ENCODE assay signal across 2 cellular contexts in the genomic region with DNA sequence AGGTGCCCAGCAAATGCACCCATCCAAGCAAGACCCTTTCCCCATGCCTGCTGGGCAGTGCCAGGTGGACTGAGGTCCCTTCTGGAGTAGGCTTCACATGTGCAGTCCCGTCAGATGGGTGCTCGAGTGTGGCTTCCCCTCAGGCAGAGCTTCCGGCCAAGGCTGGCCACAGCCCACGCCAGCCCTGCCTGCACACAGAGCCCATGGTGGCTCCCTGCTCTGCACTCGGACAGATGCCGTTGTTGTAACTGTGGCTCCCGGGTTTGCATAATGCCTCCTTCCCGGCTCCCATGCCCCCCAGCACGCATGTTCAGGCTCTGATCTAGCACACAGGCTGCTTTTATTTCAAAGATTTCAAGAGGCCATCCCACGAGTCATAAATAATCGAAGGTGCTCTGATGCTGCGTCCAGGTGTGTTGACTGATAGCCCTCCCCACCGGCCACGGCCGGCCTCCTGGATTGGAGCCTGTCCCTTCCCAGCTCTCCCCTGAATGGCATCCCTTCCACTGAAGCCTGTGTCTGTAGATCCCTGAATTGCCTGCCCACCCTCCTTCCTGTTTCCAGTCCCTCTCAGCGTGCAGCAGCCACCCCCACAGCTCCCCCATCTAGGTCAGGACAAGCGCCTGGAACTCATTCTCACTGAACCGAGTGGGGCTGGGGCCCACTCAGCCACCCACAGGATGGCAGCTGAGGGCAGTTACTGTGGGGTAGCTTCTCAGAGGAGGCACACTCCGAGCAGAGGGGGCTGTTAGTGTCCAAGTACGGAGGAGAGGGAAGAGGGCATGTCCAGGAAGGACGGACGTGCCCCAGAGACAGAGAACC.
TF ChIP-seq lines count a peak whose summit lies in the region.

No MANE protein-coding gene starts in this region.

TF ChIP-seq in HEK293, 187 proteins besides CTCF, POLR2A, EP300 and RAD21:
- TF ChIP-seq ZNF473 (tag by site-specific recombination; IDR thresholded peaks at IDR 0.05): no peak
- TF ChIP-seq YY1 (tag by site-specific recombination; IDR thresholded peaks at IDR 0.05): no peak
- TF ChIP-seq ZFHX2 (tag by site-specific recombination; conservative IDR thresholded peaks at IDR 0.05): peak; percentile 81
- peak; percentile 83 for TF ChIP-seq EGR2 (tag by site-specific recombination; IDR thresholded peaks at IDR 0.05; ENCODE audit: low read depth)

TF ChIP-seq in K562, 482 proteins besides CTCF, POLR2A, EP300 and RAD21 (continues in another document):
- TF ChIP-seq HNRNPH1 (optimal IDR thresholded peaks at IDR 0.05; ENCODE audit: low read depth, low read length) (no peak), ZNF232 (CRISPR knock-in tag; IDR thresholded peaks at IDR 0.05) (no peak), TCF7 (IDR thresholded peaks at IDR 0.05; ENCODE audit: borderline replicate concordance) (no peak), EZH2 (IDR thresholded peaks at IDR 0.05; ENCODE audit: borderline replicate concordance, low read depth, low read length) (no peak), STAT5B (CRISPR knock-in tag; IDR thresholded peaks at IDR 0.05) (no peak), NCOR1 (IDR thresholded peaks at IDR 0.05) (peak; percentile 39; the same call in 1 of the 2 replicates), LEF1 (IDR thresholded peaks at IDR 0.05) (no peak), KDM1A (IDR thresholded peaks at IDR 0.05) (no peak), TAF7 (tag; IDR thresholded peaks at IDR 0.05) (no peak), RNF2 (IDR thresholded peaks at IDR 0.05) (no peak), KDM4B (IDR thresholded peaks at IDR 0.05; ENCODE audit: borderline replicate concordance in 2 of 2, low read depth in 1 of 2) (no peak), SUPT5H (IDR thresholded peaks at IDR 0.05) (no peak), MTA1 (IDR thresholded peaks at IDR 0.05; ENCODE audit: borderline replicate concordance) (no peak), IFI16 (CRISPR knock-in tag; IDR thresholded peaks at IDR 0.05) (no peak), SMC3 (conservative IDR thresholded peaks at IDR 0.05; ENCODE audit: insufficient read depth, low read depth, low read length) (no peak), TAL1 (IDR thresholded peaks at IDR 0.05) (peak; percentile 29; the same call in 1 of the 2 replicates), NR2C2 (CRISPR knock-in tag; IDR thresholded peaks at IDR 0.05) (no peak), NR2C2 (tag; IDR thresholded peaks at IDR 0.05) (no peak), ZNF583 (CRISPR knock-in tag; IDR thresholded peaks at IDR 0.05) (peak; percentile 12; the same call in 1 of the 2 replicates), TARDBP (IDR thresholded peaks at IDR 0.05) (no peak), PTTG1 (tag; IDR thresholded peaks at IDR 0.05; ENCODE audit: low read depth) (no peak), GATA2 (CRISPR knock-in tag; IDR thresholded peaks at IDR 0.05) (peak; percentile 39; the same call in 1 of the 2 replicates), ZNF165 (CRISPR knock-in tag; IDR thresholded peaks at IDR 0.05; ENCODE audit: borderline replicate concordance) (no peak), CBFA2T3 (IDR thresholded peaks at IDR 0.05) (peak; percentile 73), FOXP1 (CRISPR knock-in tag; IDR thresholded peaks at IDR 0.05) (no peak), CXXC5 (CRISPR knock-in tag; IDR thresholded peaks at IDR 0.05) (peak; percentile 11; the same call in 1 of the 2 replicates), NR3C1 (CRISPR knock-in tag; IDR thresholded peaks at IDR 0.05) (no peak), MEF2A (IDR thresholded peaks at IDR 0.05; ENCODE audit: control insufficient read depth, low read depth, low read length) (no peak)
- TF ChIP-seq, protein P1, sequence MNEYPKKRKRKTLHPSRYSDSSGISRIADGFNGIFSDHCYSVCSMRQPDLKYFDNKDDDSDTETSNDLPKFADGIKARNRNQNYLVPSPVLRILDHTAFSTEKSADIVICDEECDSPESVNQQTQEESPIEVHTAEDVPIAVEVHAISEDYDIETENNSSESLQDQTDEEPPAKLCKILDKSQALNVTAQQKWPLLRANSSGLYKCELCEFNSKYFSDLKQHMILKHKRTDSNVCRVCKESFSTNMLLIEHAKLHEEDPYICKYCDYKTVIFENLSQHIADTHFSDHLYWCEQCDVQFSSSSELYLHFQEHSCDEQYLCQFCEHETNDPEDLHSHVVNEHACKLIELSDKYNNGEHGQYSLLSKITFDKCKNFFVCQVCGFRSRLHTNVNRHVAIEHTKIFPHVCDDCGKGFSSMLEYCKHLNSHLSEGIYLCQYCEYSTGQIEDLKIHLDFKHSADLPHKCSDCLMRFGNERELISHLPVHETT (CRISPR knock-in tag; conservative IDR thresholded peaks at IDR 0.05 in 1 of 2, IDR thresholded peaks at IDR 0.05 in 1 of 2): no peak
- TF ChIP-seq, protein P2, sequence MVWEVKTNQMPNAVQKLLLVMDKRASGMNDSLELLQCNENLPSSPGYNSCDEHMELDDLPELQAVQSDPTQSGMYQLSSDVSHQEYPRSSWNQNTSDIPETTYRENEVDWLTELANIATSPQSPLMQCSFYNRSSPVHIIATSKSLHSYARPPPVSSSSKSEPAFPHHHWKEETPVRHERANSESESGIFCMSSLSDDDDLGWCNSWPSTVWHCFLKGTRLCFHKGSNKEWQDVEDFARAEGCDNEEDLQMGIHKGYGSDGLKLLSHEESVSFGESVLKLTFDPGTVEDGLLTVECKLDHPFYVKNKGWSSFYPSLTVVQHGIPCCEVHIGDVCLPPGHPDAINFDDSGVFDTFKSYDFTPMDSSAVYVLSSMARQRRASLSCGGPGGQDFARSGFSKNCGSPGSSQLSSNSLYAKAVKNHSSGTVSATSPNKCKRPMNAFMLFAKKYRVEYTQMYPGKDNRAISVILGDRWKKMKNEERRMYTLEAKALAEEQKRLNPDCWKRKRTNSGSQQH (CRISPR knock-in tag; IDR thresholded peaks at IDR 0.05): no peak
- TF ChIP-seq, protein P3, sequence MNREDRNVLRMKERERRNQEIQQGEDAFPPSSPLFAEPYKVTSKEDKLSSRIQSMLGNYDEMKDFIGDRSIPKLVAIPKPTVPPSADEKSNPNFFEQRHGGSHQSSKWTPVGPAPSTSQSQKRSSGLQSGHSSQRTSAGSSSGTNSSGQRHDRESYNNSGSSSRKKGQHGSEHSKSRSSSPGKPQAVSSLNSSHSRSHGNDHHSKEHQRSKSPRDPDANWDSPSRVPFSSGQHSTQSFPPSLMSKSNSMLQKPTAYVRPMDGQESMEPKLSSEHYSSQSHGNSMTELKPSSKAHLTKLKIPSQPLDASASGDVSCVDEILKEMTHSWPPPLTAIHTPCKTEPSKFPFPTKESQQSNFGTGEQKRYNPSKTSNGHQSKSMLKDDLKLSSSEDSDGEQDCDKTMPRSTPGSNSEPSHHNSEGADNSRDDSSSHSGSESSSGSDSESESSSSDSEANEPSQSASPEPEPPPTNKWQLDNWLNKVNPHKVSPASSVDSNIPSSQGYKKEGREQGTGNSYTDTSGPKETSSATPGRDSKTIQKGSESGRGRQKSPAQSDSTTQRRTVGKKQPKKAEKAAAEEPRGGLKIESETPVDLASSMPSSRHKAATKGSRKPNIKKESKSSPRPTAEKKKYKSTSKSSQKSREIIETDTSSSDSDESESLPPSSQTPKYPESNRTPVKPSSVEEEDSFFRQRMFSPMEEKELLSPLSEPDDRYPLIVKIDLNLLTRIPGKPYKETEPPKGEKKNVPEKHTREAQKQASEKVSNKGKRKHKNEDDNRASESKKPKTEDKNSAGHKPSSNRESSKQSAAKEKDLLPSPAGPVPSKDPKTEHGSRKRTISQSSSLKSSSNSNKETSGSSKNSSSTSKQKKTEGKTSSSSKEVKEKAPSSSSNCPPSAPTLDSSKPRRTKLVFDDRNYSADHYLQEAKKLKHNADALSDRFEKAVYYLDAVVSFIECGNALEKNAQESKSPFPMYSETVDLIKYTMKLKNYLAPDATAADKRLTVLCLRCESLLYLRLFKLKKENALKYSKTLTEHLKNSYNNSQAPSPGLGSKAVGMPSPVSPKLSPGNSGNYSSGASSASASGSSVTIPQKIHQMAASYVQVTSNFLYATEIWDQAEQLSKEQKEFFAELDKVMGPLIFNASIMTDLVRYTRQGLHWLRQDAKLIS (CRISPR knock-in tag; IDR thresholded peaks at IDR 0.05): no peak
- TF ChIP-seq, protein P4, sequence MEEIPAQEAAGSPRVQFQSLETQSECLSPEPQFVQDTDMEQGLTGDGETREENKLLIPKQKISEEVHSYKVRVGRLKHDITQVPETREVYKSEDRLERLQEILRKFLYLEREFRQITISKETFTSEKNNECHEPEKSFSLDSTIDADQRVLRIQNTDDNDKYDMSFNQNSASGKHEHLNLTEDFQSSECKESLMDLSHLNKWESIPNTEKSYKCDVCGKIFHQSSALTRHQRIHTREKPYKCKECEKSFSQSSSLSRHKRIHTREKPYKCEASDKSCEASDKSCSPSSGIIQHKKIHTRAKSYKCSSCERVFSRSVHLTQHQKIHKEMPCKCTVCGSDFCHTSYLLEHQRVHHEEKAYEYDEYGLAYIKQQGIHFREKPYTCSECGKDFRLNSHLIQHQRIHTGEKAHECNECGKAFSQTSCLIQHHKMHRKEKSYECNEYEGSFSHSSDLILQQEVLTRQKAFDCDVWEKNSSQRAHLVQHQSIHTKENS (CRISPR knock-in tag; IDR thresholded peaks at IDR 0.05): no peak
- TF ChIP-seq, protein P5, sequence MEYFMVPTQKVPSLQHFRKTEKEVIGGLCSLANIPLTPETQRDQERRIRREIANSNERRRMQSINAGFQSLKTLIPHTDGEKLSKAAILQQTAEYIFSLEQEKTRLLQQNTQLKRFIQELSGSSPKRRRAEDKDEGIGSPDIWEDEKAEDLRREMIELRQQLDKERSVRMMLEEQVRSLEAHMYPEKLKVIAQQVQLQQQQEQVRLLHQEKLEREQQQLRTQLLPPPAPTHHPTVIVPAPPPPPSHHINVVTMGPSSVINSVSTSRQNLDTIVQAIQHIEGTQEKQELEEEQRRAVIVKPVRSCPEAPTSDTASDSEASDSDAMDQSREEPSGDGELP (CRISPR knock-in tag; IDR thresholded peaks at IDR 0.05; ENCODE audit: borderline replicate concordance): no peak
- TF ChIP-seq, protein P6, sequence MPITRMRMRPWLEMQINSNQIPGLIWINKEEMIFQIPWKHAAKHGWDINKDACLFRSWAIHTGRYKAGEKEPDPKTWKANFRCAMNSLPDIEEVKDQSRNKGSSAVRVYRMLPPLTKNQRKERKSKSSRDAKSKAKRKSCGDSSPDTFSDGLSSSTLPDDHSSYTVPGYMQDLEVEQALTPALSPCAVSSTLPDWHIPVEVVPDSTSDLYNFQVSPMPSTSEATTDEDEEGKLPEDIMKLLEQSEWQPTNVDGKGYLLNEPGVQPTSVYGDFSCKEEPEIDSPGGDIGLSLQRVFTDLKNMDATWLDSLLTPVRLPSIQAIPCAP (CRISPR knock-in tag; IDR thresholded peaks at IDR 0.05; ENCODE audit: borderline replicate concordance): no peak
- TF ChIP-seq, protein P7, sequence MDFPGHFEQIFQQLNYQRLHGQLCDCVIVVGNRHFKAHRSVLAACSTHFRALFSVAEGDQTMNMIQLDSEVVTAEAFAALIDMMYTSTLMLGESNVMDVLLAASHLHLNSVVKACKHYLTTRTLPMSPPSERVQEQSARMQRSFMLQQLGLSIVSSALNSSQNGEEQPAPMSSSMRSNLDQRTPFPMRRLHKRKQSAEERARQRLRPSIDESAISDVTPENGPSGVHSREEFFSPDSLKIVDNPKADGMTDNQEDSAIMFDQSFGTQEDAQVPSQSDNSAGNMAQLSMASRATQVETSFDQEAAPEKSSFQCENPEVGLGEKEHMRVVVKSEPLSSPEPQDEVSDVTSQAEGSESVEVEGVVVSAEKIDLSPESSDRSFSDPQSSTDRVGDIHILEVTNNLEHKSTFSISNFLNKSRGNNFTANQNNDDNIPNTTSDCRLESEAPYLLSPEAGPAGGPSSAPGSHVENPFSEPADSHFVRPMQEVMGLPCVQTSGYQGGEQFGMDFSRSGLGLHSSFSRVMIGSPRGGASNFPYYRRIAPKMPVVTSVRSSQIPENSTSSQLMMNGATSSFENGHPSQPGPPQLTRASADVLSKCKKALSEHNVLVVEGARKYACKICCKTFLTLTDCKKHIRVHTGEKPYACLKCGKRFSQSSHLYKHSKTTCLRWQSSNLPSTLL (IDR thresholded peaks at IDR 0.05): no peak
- TF ChIP-seq, protein P8, sequence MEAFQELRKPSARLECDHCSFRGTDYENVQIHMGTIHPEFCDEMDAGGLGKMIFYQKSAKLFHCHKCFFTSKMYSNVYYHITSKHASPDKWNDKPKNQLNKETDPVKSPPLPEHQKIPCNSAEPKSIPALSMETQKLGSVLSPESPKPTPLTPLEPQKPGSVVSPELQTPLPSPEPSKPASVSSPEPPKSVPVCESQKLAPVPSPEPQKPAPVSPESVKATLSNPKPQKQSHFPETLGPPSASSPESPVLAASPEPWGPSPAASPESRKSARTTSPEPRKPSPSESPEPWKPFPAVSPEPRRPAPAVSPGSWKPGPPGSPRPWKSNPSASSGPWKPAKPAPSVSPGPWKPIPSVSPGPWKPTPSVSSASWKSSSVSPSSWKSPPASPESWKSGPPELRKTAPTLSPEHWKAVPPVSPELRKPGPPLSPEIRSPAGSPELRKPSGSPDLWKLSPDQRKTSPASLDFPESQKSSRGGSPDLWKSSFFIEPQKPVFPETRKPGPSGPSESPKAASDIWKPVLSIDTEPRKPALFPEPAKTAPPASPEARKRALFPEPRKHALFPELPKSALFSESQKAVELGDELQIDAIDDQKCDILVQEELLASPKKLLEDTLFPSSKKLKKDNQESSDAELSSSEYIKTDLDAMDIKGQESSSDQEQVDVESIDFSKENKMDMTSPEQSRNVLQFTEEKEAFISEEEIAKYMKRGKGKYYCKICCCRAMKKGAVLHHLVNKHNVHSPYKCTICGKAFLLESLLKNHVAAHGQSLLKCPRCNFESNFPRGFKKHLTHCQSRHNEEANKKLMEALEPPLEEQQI (IDR thresholded peaks at IDR 0.05): no peak
- TF ChIP-seq, protein P9, sequence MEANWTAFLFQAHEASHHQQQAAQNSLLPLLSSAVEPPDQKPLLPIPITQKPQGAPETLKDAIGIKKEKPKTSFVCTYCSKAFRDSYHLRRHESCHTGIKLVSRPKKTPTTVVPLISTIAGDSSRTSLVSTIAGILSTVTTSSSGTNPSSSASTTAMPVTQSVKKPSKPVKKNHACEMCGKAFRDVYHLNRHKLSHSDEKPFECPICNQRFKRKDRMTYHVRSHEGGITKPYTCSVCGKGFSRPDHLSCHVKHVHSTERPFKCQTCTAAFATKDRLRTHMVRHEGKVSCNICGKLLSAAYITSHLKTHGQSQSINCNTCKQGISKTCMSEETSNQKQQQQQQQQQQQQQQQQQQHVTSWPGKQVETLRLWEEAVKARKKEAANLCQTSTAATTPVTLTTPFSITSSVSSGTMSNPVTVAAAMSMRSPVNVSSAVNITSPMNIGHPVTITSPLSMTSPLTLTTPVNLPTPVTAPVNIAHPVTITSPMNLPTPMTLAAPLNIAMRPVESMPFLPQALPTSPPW (CRISPR knock-in tag; IDR thresholded peaks at IDR 0.05): no peak
- TF ChIP-seq, protein P10, sequence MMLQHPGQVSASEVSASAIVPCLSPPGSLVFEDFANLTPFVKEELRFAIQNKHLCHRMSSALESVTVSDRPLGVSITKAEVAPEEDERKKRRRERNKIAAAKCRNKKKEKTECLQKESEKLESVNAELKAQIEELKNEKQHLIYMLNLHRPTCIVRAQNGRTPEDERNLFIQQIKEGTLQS (IDR thresholded peaks at IDR 0.05): no peak
- TF ChIP-seq, protein P10 (CRISPR knock-in tag; conservative IDR thresholded peaks at IDR 0.05): no peak
